Comparison of ENCODE assay signal across 8 cellular contexts in the genomic region with DNA sequence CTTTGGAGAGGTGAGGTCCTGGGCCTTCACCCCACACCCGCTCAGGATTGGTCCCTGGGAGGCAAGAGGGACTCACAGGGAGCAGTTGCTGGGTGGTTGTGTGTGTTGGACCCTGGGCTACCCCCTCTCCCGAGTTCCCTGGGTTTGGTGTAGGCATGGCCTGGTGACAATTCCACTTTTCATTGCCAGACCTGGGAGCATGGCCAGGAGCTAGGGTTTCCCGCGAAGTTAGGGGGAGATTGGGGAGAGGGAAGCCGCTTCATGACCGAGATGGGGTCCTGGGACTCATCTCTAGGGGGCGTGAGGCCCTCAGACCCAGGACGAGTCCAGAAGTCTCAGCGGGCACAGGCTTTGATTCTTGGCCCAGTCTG.
DNase-seq lines count a peak whose midpoint lies in the region; ATAC-seq and TF ChIP-seq lines count a peak whose summit lies in the region.

No MANE protein-coding gene starts in this region.

- H3K4me1 ChIP-seq in HEK293 (ENCODE audit: control insufficient read depth, insufficient read depth, low read length): peaks cover 6% of the 10 kb centered on the region
- peaks cover 22% of the 10 kb centered on the region for H3K4me1 ChIP-seq in iPS-20b (ENCODE audit: insufficient read depth, low read length)

- peak overlapping the region; percentile 77; the same call in 1 of the 2 replicates for H3K9ac ChIP-seq in iPS-20b (ENCODE audit: low read depth, low read length)

- ATAC-seq in HG02938 (IDR thresholded peaks at IDR 0.05; ENCODE audit: unreplicated experiment): no peak

- H3K27ac ChIP-seq in HEK293 (ENCODE audit: extremely low read depth, low read depth, low read length): peak overlapping the region; percentile 66; the same call in 1 of the 2 replicates
- H3K27ac ChIP-seq in WERI-Rb-1: no peak overlapping the region
- H3K27ac ChIP-seq in iPS-20b (ENCODE audit: low read length): no peak overlapping the region

- H3K27me3 ChIP-seq in WERI-Rb-1 (ENCODE audit: insufficient read depth, low read depth, severe bottlenecking) (peaks cover 8% of the 10 kb centered on the region), iPS-20b (ENCODE audit: insufficient read depth, low read length) (peaks cover 23% of the 10 kb centered on the region)

- CTCF ChIA-PET in HEK293 (lab: Yijun Ruan, JAX): interaction anchor here (4.8 kb wide), 1 partner anchor 18 kb away, joined by 20 read pairs; no protein-coding TSS in a partner anchor

- DNase-seq in WERI-Rb-1 (peak; percentile 21), AML-193 (lab: John Stamatoyannopoulos, UW) (no peak), iPS-NIHi11 (ENCODE audit: low spot score) (no peak), AG08395 (ENCODE audit: low spot score) (no peak)
- DNase-seq in stimulated activated CD8-positive, alpha-beta memory T cell treated with anti-CD3 and anti-CD28 coated beads, Interleukin-4, amount 100 ng/mL, for 48 hours: peak; percentile 36

- peaks cover 0 to 16% of the 10 kb centered on the region in 2 experiments; a peak in 2 of 3 replicates for H3K36me3 ChIP-seq in HEK293 (ENCODE audit: control insufficient read depth in 2 of 2, insufficient read depth in 1 of 2, low read length in 2 of 2)
- H3K36me3 ChIP-seq in WERI-Rb-1: no peaks in the 10 kb centered on the region
- no peaks in the 10 kb centered on the region for H3K36me3 ChIP-seq in iPS-20b (ENCODE audit: insufficient read depth, low read depth, low read length)

- no peaks in the 10 kb centered on the region for H3K9me3 ChIP-seq in HEK293 (ENCODE audit: control insufficient read depth, insufficient read depth, low read depth, low read length)
- H3K9me3 ChIP-seq in WERI-Rb-1 (ENCODE audit: severe bottlenecking): no peaks in the 10 kb centered on the region
- H3K9me3 ChIP-seq in iPS-20b (ENCODE audit: insufficient read depth, low read depth, low read length): no peaks in the 10 kb centered on the region

- H3K4me3 ChIP-seq in HEK293 (ENCODE audit: low read depth, low read length): peak overlapping the region; percentile 43
- H3K4me3 ChIP-seq in WERI-Rb-1 (ENCODE audit: low read depth, low read length): peak overlapping the region; percentile 67
- H3K4me3 ChIP-seq in iPS-20b (ENCODE audit: low read length): peak overlapping the region; percentile 85

- TF ChIP-seq CTCF in HEK293 (tag by site-specific recombination; IDR thresholded peaks at IDR 0.05) (peak; percentile 58; the same call in 1 of the 2 replicates), WERI-Rb-1 (IDR thresholded peaks at IDR 0.05; ENCODE audit: low read depth, low read length) (0 out of 2 replicates have a peak, but pooled peaks have one; percentile 24)

- POLR2A ChIA-PET in HEK293 (lab: Yijun Ruan, JAX): no interaction called here

TF ChIP-seq in HEK293, 187 proteins besides CTCF, POLR2A, EP300 and RAD21:
- TF ChIP-seq ZNF335 (tag by site-specific recombination; conservative IDR thresholded peaks at IDR 0.05) (peak; percentile 95), GLIS2 (tag by site-specific recombination; IDR thresholded peaks at IDR 0.05) (peak; percentile 88), ZNF747 (tag by site-specific recombination; IDR thresholded peaks at IDR 0.05) (no peak), ZNF223 (tag by site-specific recombination; IDR thresholded peaks at IDR 0.05) (no peak), ZBTB17 (tag by site-specific recombination; IDR thresholded peaks at IDR 0.05) (no peak), ZNF19 (tag by site-specific recombination; IDR thresholded peaks at IDR 0.05; ENCODE audit: low read depth) (no peak), ZBTB48 (tag by site-specific recombination; IDR thresholded peaks at IDR 0.05) (peak; percentile 81), GLIS1 (tag by site-specific recombination; IDR thresholded peaks at IDR 0.05) (peak; percentile 95), ZNF600 (tag by site-specific recombination; IDR thresholded peaks at IDR 0.05) (peak; percentile 55), ZIC2 (tag by site-specific recombination; IDR thresholded peaks at IDR 0.05) (0 out of 2 replicates have a peak, but pooled peaks have one; percentile 19), ZNF596 (tag by site-specific recombination; IDR thresholded peaks at IDR 0.05) (no peak), SALL2 (tag by site-specific recombination; IDR thresholded peaks at IDR 0.05; ENCODE audit: borderline replicate concordance) (no peak), ZNF133 (tag by site-specific recombination; IDR thresholded peaks at IDR 0.05) (peak; percentile 67; the same call in 1 of the 2 replicates), ZBTB20 (tag by site-specific recombination; IDR thresholded peaks at IDR 0.05) (peak; percentile 50)
- TF ChIP-seq, protein P1, sequence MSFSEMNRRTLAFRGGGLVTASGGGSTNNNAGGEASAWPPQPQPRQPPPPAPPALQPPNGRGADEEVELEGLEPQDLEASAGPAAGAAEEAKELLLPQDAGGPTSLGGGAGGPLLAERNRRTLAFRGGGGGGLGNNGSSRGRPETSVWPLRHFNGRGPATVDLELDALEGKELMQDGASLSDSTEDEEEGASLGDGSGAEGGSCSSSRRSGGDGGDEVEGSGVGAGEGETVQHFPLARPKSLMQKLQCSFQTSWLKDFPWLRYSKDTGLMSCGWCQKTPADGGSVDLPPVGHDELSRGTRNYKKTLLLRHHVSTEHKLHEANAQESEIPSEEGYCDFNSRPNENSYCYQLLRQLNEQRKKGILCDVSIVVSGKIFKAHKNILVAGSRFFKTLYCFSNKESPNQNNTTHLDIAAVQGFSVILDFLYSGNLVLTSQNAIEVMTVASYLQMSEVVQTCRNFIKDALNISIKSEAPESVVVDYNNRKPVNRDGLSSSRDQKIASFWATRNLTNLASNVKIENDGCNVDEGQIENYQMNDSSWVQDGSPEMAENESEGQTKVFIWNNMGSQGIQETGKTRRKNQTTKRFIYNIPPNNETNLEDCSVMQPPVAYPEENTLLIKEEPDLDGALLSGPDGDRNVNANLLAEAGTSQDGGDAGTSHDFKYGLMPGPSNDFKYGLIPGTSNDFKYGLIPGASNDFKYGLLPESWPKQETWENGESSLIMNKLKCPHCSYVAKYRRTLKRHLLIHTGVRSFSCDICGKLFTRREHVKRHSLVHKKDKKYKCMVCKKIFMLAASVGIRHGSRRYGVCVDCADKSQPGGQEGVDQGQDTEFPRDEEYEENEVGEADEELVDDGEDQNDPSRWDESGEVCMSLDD (tag by site-specific recombination; IDR thresholded peaks at IDR 0.05): 0 out of 2 replicates have a peak, but pooled peaks have one; percentile 32
- TF ChIP-seq, protein P2, sequence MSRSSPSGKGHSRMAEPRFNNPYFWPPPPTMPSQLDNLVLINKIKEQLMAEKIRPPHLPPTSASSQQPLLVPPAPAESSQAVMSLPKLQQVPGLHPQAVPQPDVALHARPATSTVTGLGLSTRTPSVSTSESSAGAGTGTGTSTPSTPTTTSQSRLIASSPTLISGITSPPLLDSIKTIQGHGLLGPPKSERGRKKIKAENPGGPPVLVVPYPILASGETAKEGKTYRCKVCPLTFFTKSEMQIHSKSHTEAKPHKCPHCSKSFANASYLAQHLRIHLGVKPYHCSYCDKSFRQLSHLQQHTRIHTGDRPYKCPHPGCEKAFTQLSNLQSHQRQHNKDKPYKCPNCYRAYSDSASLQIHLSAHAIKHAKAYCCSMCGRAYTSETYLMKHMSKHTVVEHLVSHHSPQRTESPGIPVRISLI (tag by site-specific recombination; IDR thresholded peaks at IDR 0.05): no peak
- TF ChIP-seq, protein P3, sequence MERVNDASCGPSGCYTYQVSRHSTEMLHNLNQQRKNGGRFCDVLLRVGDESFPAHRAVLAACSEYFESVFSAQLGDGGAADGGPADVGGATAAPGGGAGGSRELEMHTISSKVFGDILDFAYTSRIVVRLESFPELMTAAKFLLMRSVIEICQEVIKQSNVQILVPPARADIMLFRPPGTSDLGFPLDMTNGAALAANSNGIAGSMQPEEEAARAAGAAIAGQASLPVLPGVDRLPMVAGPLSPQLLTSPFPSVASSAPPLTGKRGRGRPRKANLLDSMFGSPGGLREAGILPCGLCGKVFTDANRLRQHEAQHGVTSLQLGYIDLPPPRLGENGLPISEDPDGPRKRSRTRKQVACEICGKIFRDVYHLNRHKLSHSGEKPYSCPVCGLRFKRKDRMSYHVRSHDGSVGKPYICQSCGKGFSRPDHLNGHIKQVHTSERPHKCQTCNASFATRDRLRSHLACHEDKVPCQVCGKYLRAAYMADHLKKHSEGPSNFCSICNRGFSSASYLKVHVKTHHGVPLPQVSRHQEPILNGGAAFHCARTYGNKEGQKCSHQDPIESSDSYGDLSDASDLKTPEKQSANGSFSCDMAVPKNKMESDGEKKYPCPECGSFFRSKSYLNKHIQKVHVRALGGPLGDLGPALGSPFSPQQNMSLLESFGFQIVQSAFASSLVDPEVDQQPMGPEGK (tag by site-specific recombination; IDR thresholded peaks at IDR 0.05): peak; percentile 26; the same call in 1 of the 2 replicates

Comparison
In these comparisons a context has a peak if more than half of its experiments do, and no peak if none do; other contexts are left out.
1. DNase-seq: peak in WERI-Rb-1 (single experiment) and stimulated activated CD8-positive, alpha-beta memory T cell treated with anti-CD3 and anti-CD28 coated beads, Interleukin-4, amount 100 ng/mL, for 48 hours (single experiment); none in AML-193 (0 of 2), iPS-NIHi11 (single experiment) and AG08395 (single experiment).
2. Peak in every context shown above with its lines, with median percentiles within 50 percentile points of each other: H3K4me3 ChIP-seq.